1 cellular context compared by ENCODE assay signal in genomic region chr10:13161267-13162012, GRCh38.
TF ChIP-seq lines count a peak whose summit lies in the region.

Gene MCM10 (plus strand): TSS chr10:13161558. CDS start chr10:13164203, 2,645 bp downstream.

TF ChIP-seq in HepG2, 621 proteins besides CTCF, POLR2A, EP300 and RAD21 (continued from another document and continues in another):
- TF ChIP-seq ARID3A (IDR thresholded peaks at IDR 0.05; ENCODE audit: low read depth, low read length) (no peak), ZFP62 (CRISPR knock-in tag; IDR thresholded peaks at IDR 0.05) (no peak), RFXAP (CRISPR knock-in tag; IDR thresholded peaks at IDR 0.05; ENCODE audit: borderline replicate concordance) (peak; percentile 84; the same call in 1 of the 2 replicates), ZNF501 (CRISPR knock-in tag; IDR thresholded peaks at IDR 0.05) (peak; percentile 91), MAFG (CRISPR knock-in tag; IDR thresholded peaks at IDR 0.05) (no peak), ZNF543 (CRISPR knock-in tag; IDR thresholded peaks at IDR 0.05) (no peak), KAT8 (CRISPR knock-in tag; IDR thresholded peaks at IDR 0.05) (peak; percentile 71; the same call in 1 of the 2 replicates), ARID2 (CRISPR knock-in tag; IDR thresholded peaks at IDR 0.05; ENCODE audit: borderline replicate concordance) (no peak), SNAPC5 (CRISPR knock-in tag; IDR thresholded peaks at IDR 0.05; ENCODE audit: borderline replicate concordance) (no peak), CHD4 (IDR thresholded peaks at IDR 0.05; ENCODE audit: borderline replicate concordance, low read length) (no peak), ZNF484 (CRISPR knock-in tag; IDR thresholded peaks at IDR 0.05; ENCODE audit: borderline replicate concordance, low read depth) (no peak), DDIT3 (CRISPR knock-in tag; IDR thresholded peaks at IDR 0.05) (no peak), SIX1 (CRISPR knock-in tag; IDR thresholded peaks at IDR 0.05; ENCODE audit: borderline replicate concordance) (0 out of 2 replicates have a peak, but pooled peaks have one; percentile 29), ZNF704 (CRISPR knock-in tag; IDR thresholded peaks at IDR 0.05; ENCODE audit: borderline replicate concordance) (no peak), ZFY (CRISPR knock-in tag; IDR thresholded peaks at IDR 0.05) (peak; percentile 57; the same call in 1 of the 2 replicates), ZSCAN30 (CRISPR knock-in tag; IDR thresholded peaks at IDR 0.05) (no peak), SRSF9 (IDR thresholded peaks at IDR 0.05; ENCODE audit: borderline replicate concordance, insufficient read depth, low read depth, low read length, poor library complexity, severe bottlenecking) (no peak), ATF4 (CRISPR knock-in tag; IDR thresholded peaks at IDR 0.05) (no peak; a peak in 1 of 4 replicates), BCL6 (CRISPR knock-in tag; IDR thresholded peaks at IDR 0.05) (no peak), TRAFD1 (CRISPR knock-in tag; IDR thresholded peaks at IDR 0.05; ENCODE audit: borderline replicate concordance) (no peak), KLF13 (CRISPR knock-in tag; IDR thresholded peaks at IDR 0.05) (no peak), JUND (CRISPR knock-in tag; IDR thresholded peaks at IDR 0.05) (no peak), HOXA7 (CRISPR knock-in tag; IDR thresholded peaks at IDR 0.05) (no peak), ZZZ3 (CRISPR knock-in tag; IDR thresholded peaks at IDR 0.05; ENCODE audit: borderline replicate concordance) (no peak), ZBTB3 (CRISPR knock-in tag; IDR thresholded peaks at IDR 0.05; ENCODE audit: borderline replicate concordance, low read depth) (no peak), ZNF101 (CRISPR knock-in tag; IDR thresholded peaks at IDR 0.05; ENCODE audit: borderline replicate concordance, low read depth) (no peak), GLI4 (CRISPR knock-in tag; IDR thresholded peaks at IDR 0.05; ENCODE audit: borderline replicate concordance) (0 out of 2 replicates have a peak, but pooled peaks have one; percentile 61), ZMYM2 (CRISPR knock-in tag; IDR thresholded peaks at IDR 0.05) (no peak), GLMP (CRISPR knock-in tag; IDR thresholded peaks at IDR 0.05; ENCODE audit: borderline replicate concordance) (no peak), PAWR (CRISPR knock-in tag; IDR thresholded peaks at IDR 0.05; ENCODE audit: borderline replicate concordance) (no peak), ZMYM3 (CRISPR knock-in tag; IDR thresholded peaks at IDR 0.05) (0 out of 2 replicates have a peak, but pooled peaks have one; percentile 25), ZNF550 (CRISPR knock-in tag; IDR thresholded peaks at IDR 0.05; ENCODE audit: borderline replicate concordance) (no peak), SMAD3 (CRISPR knock-in tag; IDR thresholded peaks at IDR 0.05) (no peak), ZNF33B (CRISPR knock-in tag; IDR thresholded peaks at IDR 0.05) (no peak), ZNF598 (CRISPR knock-in tag; IDR thresholded peaks at IDR 0.05; ENCODE audit: borderline replicate concordance) (no peak), ZNF557 (CRISPR knock-in tag; IDR thresholded peaks at IDR 0.05) (0 out of 2 replicates have a peak, but pooled peaks have one; percentile 54), AKNA (CRISPR knock-in tag; IDR thresholded peaks at IDR 0.05; ENCODE audit: borderline replicate concordance) (no peak), MED13 (CRISPR knock-in tag; IDR thresholded peaks at IDR 0.05) (0 out of 2 replicates have a peak, but pooled peaks have one; percentile 43), ZBTB20 (CRISPR knock-in tag; IDR thresholded peaks at IDR 0.05; ENCODE audit: borderline replicate concordance, low read depth) (no peak), KDM5A (IDR thresholded peaks at IDR 0.05; ENCODE audit: borderline replicate concordance, low read length) (peak; percentile 63; the same call in 1 of the 2 replicates), ZNF430 (CRISPR knock-in tag; IDR thresholded peaks at IDR 0.05) (peak; percentile 70; the same call in 1 of the 2 replicates), AHR (CRISPR knock-in tag; IDR thresholded peaks at IDR 0.05) (no peak), AFF4 (CRISPR knock-in tag; IDR thresholded peaks at IDR 0.05) (no peak), ZNF382 (CRISPR knock-in tag; IDR thresholded peaks at IDR 0.05; ENCODE audit: borderline replicate concordance) (no peak), REL (CRISPR knock-in tag; conservative IDR thresholded peaks at IDR 0.05) (0 out of 2 replicates have a peak, but pooled peaks have one; percentile 26), PRDM4 (CRISPR knock-in tag; IDR thresholded peaks at IDR 0.05; ENCODE audit: borderline replicate concordance) (no peak), ZBTB38 (CRISPR knock-in tag; IDR thresholded peaks at IDR 0.05) (no peak), SP2 (CRISPR knock-in tag; IDR thresholded peaks at IDR 0.05) (peak; percentile 82)
